In genomic region chr1:193960040-193960439, GRCh38 we compare ENCODE assay signal across 15 cellular contexts.
DNase-seq lines count a peak whose midpoint lies in the region; ATAC-seq and TF ChIP-seq lines count a peak whose summit lies in the region.
"Had no signal": no experiment of that assay in that cellular context is flagged by ENCODE, and none has a peak within 500 bp of the region (broad histone marks: within the 10 kb centered on the region; RNA-seq: fewer than 3 reads in every experiment).

No MANE protein-coding gene starts in this region.

- H3K4me2 ChIP-seq in GM23338: no peak overlapping the region
- no peak overlapping the region for H3K4me2 ChIP-seq in OCI-LY1 (ENCODE audit: low read length)
- H3K4me2 ChIP-seq in neuronal stem cell (ENCODE audit: insufficient read depth, low read length, poor library complexity, severe bottlenecking): peak overlapping the region; percentile 11
- H3K4me2 ChIP-seq: A549 had no signal

- no peak overlapping the region for H3K27ac Mint-ChIP-seq in GM23338

- no peaks in the 10 kb centered on the region for H3K27me3 Mint-ChIP-seq in GM23338 (ENCODE audit: insufficient read depth, low read depth, poor library complexity)
- H3K27me3 Mint-ChIP-seq: CD4-positive, alpha-beta memory T cell had no signal

- H3K4ac ChIP-seq in neuronal stem cell (ENCODE audit: low read length): no peak overlapping the region

- H3K27me3 ChIP-seq in GM23338 (ENCODE audit: insufficient read depth): no peaks in the 10 kb centered on the region
- no peaks in the 10 kb centered on the region for H3K27me3 ChIP-seq in OCI-LY1 (ENCODE audit: insufficient read depth, low read length)
- no peaks in the 10 kb centered on the region for H3K27me3 ChIP-seq in right atrium auricular region
- no peaks in the 10 kb centered on the region for H3K27me3 ChIP-seq in neuronal stem cell (ENCODE audit: control insufficient read depth in 3 of 3, insufficient read depth in 3 of 3, low read depth in 1 of 3, low read length in 3 of 3)
- no peaks in the 10 kb centered on the region for H3K27me3 ChIP-seq in spleen (replicated peaks in 1 of 7)
- H3K27me3 ChIP-seq: BE2C had no signal

- H3K36me3 ChIP-seq in GM23338 (ENCODE audit: insufficient read depth) (no peaks in the 10 kb centered on the region), OCI-LY1 (ENCODE audit: insufficient read depth, low read length) (no peaks in the 10 kb centered on the region), right atrium auricular region (no peaks in the 10 kb centered on the region), neuronal stem cell (replicated peaks in 1 of 2; ENCODE audit: control insufficient read depth in 2 of 2, insufficient read depth in 2 of 2, low read length in 2 of 2) (no peaks in the 10 kb centered on the region), spleen (no peaks in the 10 kb centered on the region)
- H3K36me3 ChIP-seq: BE2C, HAP-1 had no signal

- H3K9me3 ChIP-seq in OCI-LY1 (ENCODE audit: low read length): no peaks in the 10 kb centered on the region
- H3K9me3 ChIP-seq in right atrium auricular region: peaks cover 0 to 6% of the 10 kb centered on the region in 2 donors
- H3K9me3 ChIP-seq in neuronal stem cell (replicated peaks in 1 of 2; ENCODE audit: control insufficient read depth in 2 of 2, insufficient read depth in 1 of 2, low read depth in 1 of 2, low read length in 2 of 2): no peaks in the 10 kb centered on the region
- no peaks in the 10 kb centered on the region for H3K9me3 ChIP-seq in spleen
- H3K9me3 ChIP-seq: A549, BE2C, HAP-1 had no signal

- H2BK5ac ChIP-seq in neuronal stem cell (ENCODE audit: low read length): no peak overlapping the region

- no peaks in the 10 kb centered on the region for H3K79me1 ChIP-seq in neuronal stem cell (ENCODE audit: low read depth, low read length)

- H2AFZ ChIP-seq in GM23338 (peak overlapping the region; percentile 57; the same call in 1 of the 2 replicates), OCI-LY1 (ENCODE audit: low read length) (0 out of 2 replicates have a peak overlapping the region, but pooled peaks have one; percentile 18), neuronal stem cell (ENCODE audit: low read length) (peak overlapping the region; percentile 39)

- H2BK12ac ChIP-seq in neuronal stem cell (ENCODE audit: low read length): no peak overlapping the region

- H2BK120ac ChIP-seq in neuronal stem cell (ENCODE audit: low read depth, low read length): no peak overlapping the region

- H3K14ac ChIP-seq in neuronal stem cell (ENCODE audit: low read length): no peak overlapping the region

- H3K27ac ChIP-seq in GM23338 (ENCODE audit: low read depth) (no peak overlapping the region), OCI-LY1 (ENCODE audit: low read depth, low read length, poor library complexity, severe bottlenecking) (no peak overlapping the region), right atrium auricular region (peak overlapping the region; percentile 33 to 81), neuronal stem cell (replicated peaks; ENCODE audit: low read length) (no peak overlapping the region), spleen (no peak overlapping the region)
- H3K27ac ChIP-seq: A549, C4-2B had no signal

- no peak overlapping the region for H4K8ac ChIP-seq in neuronal stem cell (ENCODE audit: low read depth, low read length)

- H3K9me2 ChIP-seq in GM23338 (ENCODE audit: insufficient read depth): peaks cover 11% of the 10 kb centered on the region
- no peaks in the 10 kb centered on the region for H3K9me2 ChIP-seq in OCI-LY1 (ENCODE audit: low read depth, low read length)

- no peak for TF ChIP-seq POLR2A in spleen (IDR thresholded peaks at IDR 0.05)

- H3F3A ChIP-seq in GM23338 (replicated peaks; ENCODE audit: low read depth) (no peaks in the 10 kb centered on the region), OCI-LY1 (ENCODE audit: insufficient read depth, low read length) (no peaks in the 10 kb centered on the region)

- no peak overlapping the region for H3K23ac ChIP-seq in neuronal stem cell (ENCODE audit: low read depth, low read length, poor library complexity)

- H3K4me1 ChIP-seq in GM23338 (ENCODE audit: insufficient read depth) (peaks cover 4% of the 10 kb centered on the region; the same call in 1 of the 2 replicates), OCI-LY1 (ENCODE audit: insufficient read depth, low read length, severe bottlenecking) (peaks cover 18% of the 10 kb centered on the region), right atrium auricular region (no peaks in the 10 kb centered on the region), neuronal stem cell (ENCODE audit: control insufficient read depth in 2 of 2, insufficient read depth in 1 of 2, low read depth in 1 of 2, low read length in 2 of 2) (no peaks in the 10 kb centered on the region), spleen (no peaks in the 10 kb centered on the region)
- H3K4me1 ChIP-seq: A549, BE2C, HAP-1 had no signal

- no peak for TF ChIP-seq CTCF in GM23338 (conservative IDR thresholded peaks at IDR 0.05; ENCODE audit: low read depth in 2 of 2)
- no peak for TF ChIP-seq CTCF in OCI-LY1 (IDR thresholded peaks at IDR 0.05; ENCODE audit: low read length)
- no peak for TF ChIP-seq CTCF in right atrium auricular region (IDR thresholded peaks at IDR 0.05)
- TF ChIP-seq CTCF in spleen (IDR thresholded peaks at IDR 0.05 in 8 of 11, conservative IDR thresholded peaks at IDR 0.05 in 3 of 11): no peak

- H3K4me3 ChIP-seq in GM23338 (no peak overlapping the region), OCI-LY1 (ENCODE audit: low read depth, low read length, poor library complexity, severe bottlenecking) (no peak overlapping the region), right atrium auricular region (no peak overlapping the region), neuronal stem cell (ENCODE audit: low read length in 2 of 2) (no peak overlapping the region), spleen (no peak overlapping the region)
- H3K4me3 ChIP-seq: A549, HAP-1 had no signal

- no peaks in the 10 kb centered on the region; the same call in 1 of the 3 replicates for H3K4me1 Mint-ChIP-seq in GM23338

- H3K4me3 Mint-ChIP-seq in GM23338: no peak overlapping the region
- H3K4me3 Mint-ChIP-seq: CD4-positive, alpha-beta memory T cell had no signal

- no CpG with 5 or more reads among the region's 2 CpGs for WGBS in neuronal stem cell (ENCODE audit: extremely low coverage in 2 of 2, insufficient read length in 2 of 2, insufficient replicate concordance in 1 of 2), 2 donors
- 83 to 93% (median 89%) methylated on average over 2 of the region's 2 CpGs for WGBS in spleen, 5 donors

- intact Hi-C loops in spleen (cut with DNase I; ENCODE audit: low total_unique reads) (no loop called here), posterior vena cava (cut with DNase I) (no loop called here)

- H2BK15ac ChIP-seq in neuronal stem cell (ENCODE audit: low read length): no peak overlapping the region

- DNase-seq in GM23338 (ENCODE audit: low spot score) (no peak), right atrium auricular region (ENCODE audit: low spot score) (no peak), neuronal stem cell (ENCODE audit: low spot score) (no peak), spleen (no peak), posterior vena cava (ENCODE audit: low spot score) (no peak), HPDE6-E6E7 (ENCODE audit: extremely low spot score) (no peak)
- DNase-seq: BE2C; CD4-positive, alpha-beta memory T cell; DMS153; DND-41; GDM1 had no signal

- H3K79me2 ChIP-seq in GM23338 (replicated peaks; ENCODE audit: insufficient read depth): no peaks in the 10 kb centered on the region
- no peaks in the 10 kb centered on the region for H3K79me2 ChIP-seq in OCI-LY1 (ENCODE audit: insufficient read depth, low read length)

- no peak overlapping the region for H3K9ac ChIP-seq in OCI-LY1 (ENCODE audit: low read length)
- no peak overlapping the region for H3K9ac ChIP-seq in neuronal stem cell (ENCODE audit: low read depth, low read length, poor library complexity)

- no peaks in the 10 kb centered on the region for H3K36me3 Mint-ChIP-seq in GM23338 (ENCODE audit: low read depth)

- no peak for ATAC-seq in GM23338
- ATAC-seq: A549 had no signal

- no peaks in the 10 kb centered on the region for H3K9me3 Mint-ChIP-seq in GM23338

- no peak overlapping the region for H3K18ac ChIP-seq in neuronal stem cell (ENCODE audit: low read length)

- H4K20me1 ChIP-seq in GM23338 (replicated peaks; ENCODE audit: insufficient read depth) (no peaks in the 10 kb centered on the region), OCI-LY1 (ENCODE audit: insufficient read depth, low read length) (no peaks in the 10 kb centered on the region)

- H4K91ac ChIP-seq in neuronal stem cell (ENCODE audit: low read depth, low read length, poor library complexity): no peak overlapping the region

- no peak overlapping the region for H2AK5ac ChIP-seq in neuronal stem cell (ENCODE audit: low read depth, low read length)

TF ChIP-seq in GM23338, 12 proteins besides CTCF, POLR2A, EP300 and RAD21 (continues in another document):
- no peak for TF ChIP-seq ZNF114 (CRISPR knock-in tag; IDR thresholded peaks at IDR 0.05)
- TF ChIP-seq EZH2 (IDR thresholded peaks at IDR 0.05; ENCODE audit: low read depth, unreplicated experiment): no peak

Comparison
In these comparisons a context has a peak if more than half of its experiments do, and no peak if none do; other contexts are left out.
1. H3K27ac ChIP-seq: peak in right atrium auricular region (2 of 2); none in GM23338 (single experiment), OCI-LY1 (single experiment), neuronal stem cell (single experiment) and spleen (0 of 8).
2. Peak in every context shown above with its lines, with median percentiles within 50 percentile points of each other: H2AFZ ChIP-seq.